Comparison of ENCODE assay signal across 9 cellular contexts in genomic region chr17:80008383-80008840, GRCh38. TPM values are rescaled to one million over a fixed set of nuclear protein-coding genes. Genes with fewer than 3 reads are reported as not detected.
A peak's percentile ranks its signal among the peaks of the same experiment; 100 is the strongest.
DNase-seq lines count a peak whose midpoint lies in the region; ATAC-seq and TF ChIP-seq lines count a peak whose summit lies in the region.
"Had no signal": no experiment of that assay in that cellular context is flagged by ENCODE, and none has a peak within 500 bp of the region (broad histone marks: within the 10 kb centered on the region; RNA-seq: fewer than 3 reads in every experiment).

No MANE protein-coding gene starts in this region.

- H3K4me1 ChIP-seq in Caco-2 = peaks cover 10% of the 10 kb centered on the region; the same call in 1 of the 2 replicates

- BruUV-seq in Caco-2 (replicated peaks; lab: Mats Ljungman, UMichigan) = no TSS peak

- H3K9me3 ChIP-seq in Caco-2 = no peaks in the 10 kb centered on the region

- ATAC-seq in natural killer cell (peak; percentile 82 to 90 (median 88)), HG03039 (IDR thresholded peaks at IDR 0.05; ENCODE audit: unreplicated experiment) (no peak)

- DNase-seq in Caco-2 (peak; percentile 81 to 91), OCI-M1 (lab: John Stamatoyannopoulos, UW) (peak; percentile 80), activated T-cell treated with anti-CD3 and anti-CD28 coated beads for 1 hour (ENCODE audit: low read depth) (peak; percentile 70), epithelial cell of proximal tubule (ENCODE audit: low read depth) (no peak), natural killer cell (peak; percentile 65)
- peak; percentile 63 for DNase-seq in stimulated activated naive CD4-positive, alpha-beta T cell treated with Interleukin-2 at 50 U/mL for 16 hours (lab: John Stamatoyannopoulos, UW)

- H3K4me1 Mint-ChIP-seq in Caco-2 (ENCODE audit: low read depth, unreplicated experiment) (peaks cover 8% of the 10 kb centered on the region), natural killer cell (peaks cover 8 to 14% of the 10 kb centered on the region in 2 donors)

- TF ChIP-seq EP300 in Ishikawa (IDR thresholded peaks at IDR 0.05; ENCODE audit: borderline replicate concordance) = peak; percentile 47; the same call in 1 of the 2 replicates

- H3K36me3 ChIP-seq in Caco-2 (ENCODE audit: control insufficient read depth, insufficient read depth, low read length) = no peaks in the 10 kb centered on the region; the same call in 1 of the 2 replicates

- intact Hi-C loops in Caco-2 (cut with micrococcal nuclease; ENCODE audit: unreplicated experiment) = loop anchor here (5.0 kb wide), 2 partner anchors 74 to 119 kb away; no protein-coding TSS in a partner anchor
- intact Hi-C loops in natural killer cell (cut with micrococcal nuclease) = no loop called here

- TF ChIP-seq RAD21 in Ishikawa (IDR thresholded peaks at IDR 0.05; ENCODE audit: low read depth) = peak; percentile 67

- CTCF ChIA-PET in Caco-2 (lab: Charles Lee) = interaction anchor here (0.6 to 1.7 kb wide), 16 partner anchors 9 to 353 kb away, joined by 3 to 13 read pairs (median 4); partner anchors contain the start of genes CBX2 and GAA

- no peaks in the 10 kb centered on the region for H3K9me3 Mint-ChIP-seq in Caco-2 (ENCODE audit: unreplicated experiment)
- no peaks in the 10 kb centered on the region for H3K9me3 Mint-ChIP-seq in natural killer cell
- H3K9me3 Mint-ChIP-seq: IgD-negative memory B cell had no signal

- H3K27ac Mint-ChIP-seq in Caco-2 (ENCODE audit: unreplicated experiment) (no peak overlapping the region), natural killer cell (no peak overlapping the region)
- H3K27ac Mint-ChIP-seq: IgD-negative memory B cell had no signal

- H3K27me3 Mint-ChIP-seq in Caco-2 (ENCODE audit: insufficient read depth, unreplicated experiment) = no peaks in the 10 kb centered on the region
- no peaks in the 10 kb centered on the region for H3K27me3 Mint-ChIP-seq in natural killer cell (ENCODE audit: low read depth in 2 of 2)
- H3K27me3 Mint-ChIP-seq: IgD-negative memory B cell had no signal

- no peak overlapping the region for H3K4me3 ChIP-seq in Caco-2 (ENCODE audit: low read depth, low read length)
- H3K4me3 ChIP-seq in epithelial cell of proximal tubule (ENCODE audit: low read depth, low read length) = no peak overlapping the region

- no peaks in the 10 kb centered on the region for H3K27me3 ChIP-seq in Caco-2 (replicated peaks; ENCODE audit: control insufficient read depth, insufficient read depth, low read length)

- POLR2A ChIA-PET in Caco-2 (lab: Charles Lee) = interaction anchor here (0.6 to 1.0 kb wide), 2 partner anchors 15 to 16 kb away, joined by 3 to 4 read pairs; no protein-coding TSS in a partner anchor

- H3K4me3 Mint-ChIP-seq in Caco-2 (ENCODE audit: unreplicated experiment) (no peak overlapping the region), natural killer cell (no peak overlapping the region)
- H3K4me3 Mint-ChIP-seq: IgD-negative memory B cell had no signal

- peak; percentile 96 to 97 for TF ChIP-seq CTCF in Caco-2 (IDR thresholded peaks at IDR 0.05; ENCODE audit: insufficient read depth in 1 of 2, low read depth in 1 of 2, low read length in 1 of 2, severe bottlenecking in 1 of 2, unreplicated experiment in 1 of 2)
- peak; percentile 89 for TF ChIP-seq CTCF in epithelial cell of proximal tubule (conservative IDR thresholded peaks at IDR 0.05; ENCODE audit: low read depth, low read length)
- peak; percentile 86 for TF ChIP-seq CTCF in natural killer cell (IDR thresholded peaks at IDR 0.05)

- peaks cover 7% of the 10 kb centered on the region for H3K36me3 Mint-ChIP-seq in Caco-2 (ENCODE audit: insufficient read depth, unreplicated experiment)
- H3K36me3 Mint-ChIP-seq in natural killer cell = no peaks in the 10 kb centered on the region
- H3K36me3 Mint-ChIP-seq: IgD-negative memory B cell had no signal

TF ChIP-seq in Ishikawa, 13 proteins besides CTCF, POLR2A, EP300 and RAD21:
- TF ChIP-seq MAX (IDR thresholded peaks at IDR 0.05) (no peak), EGR1 (IDR thresholded peaks at IDR 0.05) (no peak), YY1 (IDR thresholded peaks at IDR 0.05; ENCODE audit: low read depth) (no peak), TAF1 (IDR thresholded peaks at IDR 0.05; ENCODE audit: low read depth) (no peak), USF1 (IDR thresholded peaks at IDR 0.05) (no peak), ZBTB7A (IDR thresholded peaks at IDR 0.05; ENCODE audit: low read depth) (peak; percentile 27; the same call in 1 of the 2 replicates), NFIC (IDR thresholded peaks at IDR 0.05) (peak; percentile 92), TCF12 (IDR thresholded peaks at IDR 0.05; ENCODE audit: low read depth) (peak; percentile 81), CEBPB (IDR thresholded peaks at IDR 0.05) (no peak)

RNA-seq across cellular contexts. Expression of gene TBC1D16, which starts 27.3 kb away (rescaled TPM):
- total RNA-seq in Caco-2 (2022) (48.1 and 55.4 TPM in 2 replicates), epithelial cell of proximal tubule (19.9 and 25.7 TPM in 2 replicates), natural killer cell (under 1 TPM; 0.49 to 1.00 (median 0.65) TPM)

RNA-seq across cellular contexts. Expression of gene CCDC40, which starts 28.0 kb away (rescaled TPM):
- 3.7 and 3.9 TPM in 2 replicates for total RNA-seq in Caco-2 (2022)
- total RNA-seq in epithelial cell of proximal tubule = 1.3 and 2.2 TPM in 2 replicates
- total RNA-seq in natural killer cell = 1 to 10 TPM in 2 of 3 donors, under 1 TPM in 1; 0.95 to 2.4 (median 1.5) TPM

Comparison
In these comparisons a context has a peak if more than half of its experiments do, and no peak if none do; other contexts are left out.
1. RNA of gene TBC1D16, which starts 27.3 kb away (total RNA-seq): 48.1 to 55.4 TPM in Caco-2 and 19.9 to 25.7 TPM in epithelial cell of proximal tubule; 0.49 to 1.00 TPM in natural killer cell; every median in the first group is over 10 times any median in the second.
2. Peak in every context shown above with its lines, with median percentiles within 50 percentile points of each other: CTCF ChIP-seq.